Comparison of ENCODE assay signal across 1 cellular context in the genomic region with DNA sequence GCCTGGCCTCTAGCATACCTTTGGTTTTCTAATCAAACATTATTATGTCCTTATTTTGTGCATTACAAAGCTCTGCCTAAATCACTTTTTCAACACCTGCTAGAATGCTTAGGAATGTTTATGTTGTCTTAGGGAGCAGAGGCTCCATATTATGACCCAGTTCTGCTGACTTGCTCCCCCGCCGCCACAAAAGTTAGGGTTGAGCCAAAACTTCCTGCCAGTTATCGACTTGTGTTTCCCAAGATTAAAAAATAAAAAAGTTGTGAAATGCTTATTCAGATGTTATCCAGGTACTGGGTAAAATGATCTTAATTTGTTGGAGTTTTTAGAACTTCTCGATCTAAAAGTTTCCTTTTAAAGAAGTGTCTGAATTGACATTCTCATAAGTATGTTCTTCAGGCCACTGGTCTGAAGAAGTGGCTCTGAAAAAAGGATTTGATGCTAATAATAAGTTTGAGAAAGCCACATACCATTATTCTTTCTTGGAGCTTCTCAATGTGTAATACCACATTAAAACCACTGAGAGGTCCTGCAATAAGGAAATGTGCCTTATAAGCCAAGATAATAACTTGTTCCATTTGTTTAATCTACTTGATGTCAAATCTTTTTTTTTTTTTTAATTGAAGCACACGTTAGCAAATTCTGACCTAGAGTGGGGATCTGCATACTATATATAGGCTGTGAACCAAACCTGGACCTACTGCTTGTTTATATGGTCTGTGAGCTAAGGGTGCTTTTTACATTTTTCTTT.
TF ChIP-seq lines count a peak whose summit lies in the region.

No MANE protein-coding gene starts in this region.

TF ChIP-seq in HepG2, 621 proteins besides CTCF, POLR2A, EP300 and RAD21:
- TF ChIP-seq, protein P1, sequence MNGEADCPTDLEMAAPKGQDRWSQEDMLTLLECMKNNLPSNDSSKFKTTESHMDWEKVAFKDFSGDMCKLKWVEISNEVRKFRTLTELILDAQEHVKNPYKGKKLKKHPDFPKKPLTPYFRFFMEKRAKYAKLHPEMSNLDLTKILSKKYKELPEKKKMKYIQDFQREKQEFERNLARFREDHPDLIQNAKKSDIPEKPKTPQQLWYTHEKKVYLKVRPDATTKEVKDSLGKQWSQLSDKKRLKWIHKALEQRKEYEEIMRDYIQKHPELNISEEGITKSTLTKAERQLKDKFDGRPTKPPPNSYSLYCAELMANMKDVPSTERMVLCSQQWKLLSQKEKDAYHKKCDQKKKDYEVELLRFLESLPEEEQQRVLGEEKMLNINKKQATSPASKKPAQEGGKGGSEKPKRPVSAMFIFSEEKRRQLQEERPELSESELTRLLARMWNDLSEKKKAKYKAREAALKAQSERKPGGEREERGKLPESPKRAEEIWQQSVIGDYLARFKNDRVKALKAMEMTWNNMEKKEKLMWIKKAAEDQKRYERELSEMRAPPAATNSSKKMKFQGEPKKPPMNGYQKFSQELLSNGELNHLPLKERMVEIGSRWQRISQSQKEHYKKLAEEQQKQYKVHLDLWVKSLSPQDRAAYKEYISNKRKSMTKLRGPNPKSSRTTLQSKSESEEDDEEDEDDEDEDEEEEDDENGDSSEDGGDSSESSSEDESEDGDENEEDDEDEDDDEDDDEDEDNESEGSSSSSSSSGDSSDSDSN (CRISPR knock-in tag; IDR thresholded peaks at IDR 0.05), result no peak
- TF ChIP-seq, protein P2, sequence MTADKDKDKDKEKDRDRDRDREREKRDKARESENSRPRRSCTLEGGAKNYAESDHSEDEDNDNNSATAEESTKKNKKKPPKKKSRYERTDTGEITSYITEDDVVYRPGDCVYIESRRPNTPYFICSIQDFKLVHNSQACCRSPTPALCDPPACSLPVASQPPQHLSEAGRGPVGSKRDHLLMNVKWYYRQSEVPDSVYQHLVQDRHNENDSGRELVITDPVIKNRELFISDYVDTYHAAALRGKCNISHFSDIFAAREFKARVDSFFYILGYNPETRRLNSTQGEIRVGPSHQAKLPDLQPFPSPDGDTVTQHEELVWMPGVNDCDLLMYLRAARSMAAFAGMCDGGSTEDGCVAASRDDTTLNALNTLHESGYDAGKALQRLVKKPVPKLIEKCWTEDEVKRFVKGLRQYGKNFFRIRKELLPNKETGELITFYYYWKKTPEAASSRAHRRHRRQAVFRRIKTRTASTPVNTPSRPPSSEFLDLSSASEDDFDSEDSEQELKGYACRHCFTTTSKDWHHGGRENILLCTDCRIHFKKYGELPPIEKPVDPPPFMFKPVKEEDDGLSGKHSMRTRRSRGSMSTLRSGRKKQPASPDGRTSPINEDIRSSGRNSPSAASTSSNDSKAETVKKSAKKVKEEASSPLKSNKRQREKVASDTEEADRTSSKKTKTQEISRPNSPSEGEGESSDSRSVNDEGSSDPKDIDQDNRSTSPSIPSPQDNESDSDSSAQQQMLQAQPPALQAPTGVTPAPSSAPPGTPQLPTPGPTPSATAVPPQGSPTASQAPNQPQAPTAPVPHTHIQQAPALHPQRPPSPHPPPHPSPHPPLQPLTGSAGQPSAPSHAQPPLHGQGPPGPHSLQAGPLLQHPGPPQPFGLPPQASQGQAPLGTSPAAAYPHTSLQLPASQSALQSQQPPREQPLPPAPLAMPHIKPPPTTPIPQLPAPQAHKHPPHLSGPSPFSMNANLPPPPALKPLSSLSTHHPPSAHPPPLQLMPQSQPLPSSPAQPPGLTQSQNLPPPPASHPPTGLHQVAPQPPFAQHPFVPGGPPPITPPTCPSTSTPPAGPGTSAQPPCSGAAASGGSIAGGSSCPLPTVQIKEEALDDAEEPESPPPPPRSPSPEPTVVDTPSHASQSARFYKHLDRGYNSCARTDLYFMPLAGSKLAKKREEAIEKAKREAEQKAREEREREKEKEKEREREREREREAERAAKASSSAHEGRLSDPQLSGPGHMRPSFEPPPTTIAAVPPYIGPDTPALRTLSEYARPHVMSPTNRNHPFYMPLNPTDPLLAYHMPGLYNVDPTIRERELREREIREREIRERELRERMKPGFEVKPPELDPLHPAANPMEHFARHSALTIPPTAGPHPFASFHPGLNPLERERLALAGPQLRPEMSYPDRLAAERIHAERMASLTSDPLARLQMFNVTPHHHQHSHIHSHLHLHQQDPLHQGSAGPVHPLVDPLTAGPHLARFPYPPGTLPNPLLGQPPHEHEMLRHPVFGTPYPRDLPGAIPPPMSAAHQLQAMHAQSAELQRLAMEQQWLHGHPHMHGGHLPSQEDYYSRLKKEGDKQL (CRISPR knock-in tag; IDR thresholded peaks at IDR 0.05; ENCODE audit: low read depth), result no peak
- TF ChIP-seq KDM2A (CRISPR knock-in tag; IDR thresholded peaks at IDR 0.05; ENCODE audit: borderline replicate concordance, low read depth) (no peak), ZNF30 (CRISPR knock-in tag; IDR thresholded peaks at IDR 0.05) (no peak), SAP130 (CRISPR knock-in tag; IDR thresholded peaks at IDR 0.05; ENCODE audit: low read depth) (no peak), SUZ12 (IDR thresholded peaks at IDR 0.05; ENCODE audit: low read depth, low read length) (no peak), ZNF776 (CRISPR knock-in tag; IDR thresholded peaks at IDR 0.05) (no peak), GFI1 (CRISPR knock-in tag; IDR thresholded peaks at IDR 0.05; ENCODE audit: borderline replicate concordance) (no peak), RARG (CRISPR knock-in tag; IDR thresholded peaks at IDR 0.05; ENCODE audit: low read depth) (no peak)
